Comparison of ENCODE assay signal across 26 cellular contexts in genomic region chr9:101375546-101375945, GRCh38. TPM values are rescaled to one million over a fixed set of nuclear protein-coding genes. Genes with fewer than 3 reads are reported as not detected.
A peak's percentile ranks its signal among the peaks of the same experiment; 100 is the strongest.
DNase-seq lines count a peak whose midpoint lies in the region; ATAC-seq, FAIRE-seq and TF ChIP-seq lines count a peak whose summit lies in the region.
"Had no signal": no experiment of that assay in that cellular context is flagged by ENCODE, and none has a peak within 500 bp of the region (broad histone marks: within the 10 kb centered on the region; RNA-seq: fewer than 3 reads in every experiment).

No MANE protein-coding gene starts in this region.

- H3K36me3 Mint-ChIP-seq in activated CD8-positive, alpha-beta memory T cell treated with anti-CD3 and anti-CD28 coated beads, Interleukin-2, amount 10 ng/mL, durations not matched to agents 7 days and 5 days, result no peaks in the 10 kb centered on the region
- H3K36me3 Mint-ChIP-seq: naive B cell had no signal

- no peaks in the 10 kb centered on the region for H3K4me1 Mint-ChIP-seq in activated CD8-positive, alpha-beta memory T cell treated with anti-CD3 and anti-CD28 coated beads, Interleukin-2, amount 10 ng/mL, durations not matched to agents 7 days and 5 days
- H3K4me1 Mint-ChIP-seq: endodermal cell, naive B cell had no signal

- CTCF ChIA-PET in activated CD8-positive, alpha-beta memory T cell treated with anti-CD3 and anti-CD28 coated beads, Interleukin-2, amount 10 ng/mL, durations not matched to agents 7 days and 5 days (lab: Charles Lee), result no interaction called here

- H3K27me3 Mint-ChIP-seq in activated CD8-positive, alpha-beta memory T cell treated with anti-CD3 and anti-CD28 coated beads, Interleukin-2, amount 10 ng/mL, durations not matched to agents 7 days and 5 days, result peaks cover 6% of the 10 kb centered on the region
- H3K27me3 Mint-ChIP-seq: dendritic cell treated with granulocyte-macrophage colony-stimulating factor and Interleukin-4, amounts not matched to agents 40 ng/mL and 50 ng/mL, for 4 days had no signal

- peak; percentile 21 for DNase-seq in H54 (ENCODE audit: insufficient read length, low spot score)
- DNase-seq in T1000 (lab: John Stamatoyannopoulos, UW), result peak; percentile 10
- DNase-seq in left lobe of liver (ENCODE audit: low spot score), result peak; percentile 64
- DNase-seq in superior temporal gyrus (ENCODE audit: extremely low spot score), result peak; percentile 45
- no peak for DNase-seq in activated CD8-positive, alpha-beta memory T cell treated with anti-CD3 and anti-CD28 coated beads, Interleukin-2, amount 10 ng/mL, durations not matched to agents 7 days and 5 days
- no peak for DNase-seq in HK-2 (ENCODE audit: unreplicated experiment)
- DNase-seq: activated CD4-positive, alpha-beta T cell treated with anti-CD3 and anti-CD28 coated beads, Interleukin-2, amount 50 U/mL, for 4 hours; activated T-cell treated with anti-CD3 and anti-CD28 coated beads, Interleukin-2, amount 50 U/mL, for 48 hours; COR-L47; DMS53; endodermal cell; GOT3; heart left ventricle; left ventricle myocardium superior; midbrain; naive B cell; NCI-H146; RPMI8226; stimulated activated CD4-positive, alpha-beta T cell treated with anti-CD3 and anti-CD28 coated beads, Interleukin-4, amount 100 ng/mL, for 4 hours; upper lobe of left lung had no signal

- H3K27ac Mint-ChIP-seq in activated CD8-positive, alpha-beta memory T cell treated with anti-CD3 and anti-CD28 coated beads, Interleukin-2, amount 10 ng/mL, durations not matched to agents 7 days and 5 days, result no peak overlapping the region
- H3K27ac Mint-ChIP-seq: dendritic cell treated with granulocyte-macrophage colony-stimulating factor and Interleukin-4, amounts not matched to agents 40 ng/mL and 50 ng/mL, for 4 days; endodermal cell; naive B cell had no signal

- TF ChIP-seq POLR2A in H54 (IDR thresholded peaks at IDR 0.05; ENCODE audit: low read depth, low read length), result peak; percentile 24; the same call in 1 of the 2 replicates

- H3K9me3 Mint-ChIP-seq in activated CD8-positive, alpha-beta memory T cell treated with anti-CD3 and anti-CD28 coated beads, Interleukin-2, amount 10 ng/mL, durations not matched to agents 7 days and 5 days (ENCODE audit: low read depth), result no peaks in the 10 kb centered on the region

- no peak overlapping the region for H3K4me3 Mint-ChIP-seq in activated CD8-positive, alpha-beta memory T cell treated with anti-CD3 and anti-CD28 coated beads, Interleukin-2, amount 10 ng/mL, durations not matched to agents 7 days and 5 days
- H3K4me3 Mint-ChIP-seq: dendritic cell treated with granulocyte-macrophage colony-stimulating factor and Interleukin-4, amounts not matched to agents 40 ng/mL and 50 ng/mL, for 4 days; endodermal cell; naive B cell had no signal

- peak; percentile 56 for ATAC-seq in left lobe of liver
- ATAC-seq in HG02642 (IDR thresholded peaks at IDR 0.05; ENCODE audit: poor library complexity, unreplicated experiment), result no peak
- ATAC-seq in HG03460 (IDR thresholded peaks at IDR 0.05; ENCODE audit: unreplicated experiment), result no peak
- ATAC-seq in activated CD8-positive, alpha-beta memory T cell treated with anti-CD3 and anti-CD28 coated beads, Interleukin-2, amount 10 ng/mL, durations not matched to agents 7 days and 5 days, result no peak
- ATAC-seq: esophagus mucosa, heart left ventricle, left ventricle myocardium superior had no signal

- FAIRE-seq in H54 (lab: Jason Lieb, UNC), result peak; percentile 99
- FAIRE-seq: G401.6 had no signal

RNA-seq across cellular contexts. Expression of gene BAAT, which starts 9.3 kb away (rescaled TPM):
- total RNA-seq in left lobe of liver, result 459 TPM
- not detected for total RNA-seq in activated CD8-positive, alpha-beta memory T cell treated with anti-CD3 and anti-CD28 coated beads, Interleukin-2, amount 10 ng/mL, durations not matched to agents 7 days and 5 days
- total RNA-seq: endodermal cell, IMR-90, left ventricle myocardium superior had no signal

RNA-seq across cellular contexts. Expression of gene MRPL50, which starts 22.9 kb away (rescaled TPM):
- 5.1 TPM for total RNA-seq in left lobe of liver
- 10 to 100 TPM in 1 of 2 experiments, 1 to 10 TPM in 1; 8.3 to 10.5 TPM for total RNA-seq in activated CD8-positive, alpha-beta memory T cell treated with anti-CD3 and anti-CD28 coated beads, Interleukin-2, amount 10 ng/mL, durations not matched to agents 7 days and 5 days

RNA-seq across cellular contexts. Expression of gene ZNF189, which starts 23.1 kb away (rescaled TPM):
- total RNA-seq in left lobe of liver, result 8.3 TPM
- 10 to 100 TPM in 1 of 2 experiments, 1 to 10 TPM in 1; 9.2 to 12.6 TPM for total RNA-seq in activated CD8-positive, alpha-beta memory T cell treated with anti-CD3 and anti-CD28 coated beads, Interleukin-2, amount 10 ng/mL, durations not matched to agents 7 days and 5 days

Comparison
In these comparisons a context has a peak if more than half of its experiments do, and no peak if none do; other contexts are left out.
1. DNase-seq: peak in H54 (single experiment), T1000 (single experiment), left lobe of liver (single experiment) and superior temporal gyrus (single experiment); none in activated CD8-positive, alpha-beta memory T cell treated with anti-CD3 and anti-CD28 coated beads, Interleukin-2, amount 10 ng/mL, durations not matched to agents 7 days and 5 days (single experiment) and HK-2 (single experiment).
2. RNA of gene BAAT, which starts 9.3 kb away (total RNA-seq): 459 TPM in left lobe of liver (single experiment); not detected in activated CD8-positive, alpha-beta memory T cell treated with anti-CD3 and anti-CD28 coated beads, Interleukin-2, amount 10 ng/mL, durations not matched to agents 7 days and 5 days; every median in the first group is over 100 times any median in the second.